1 cellular context compared by ENCODE assay signal in the genomic region with DNA sequence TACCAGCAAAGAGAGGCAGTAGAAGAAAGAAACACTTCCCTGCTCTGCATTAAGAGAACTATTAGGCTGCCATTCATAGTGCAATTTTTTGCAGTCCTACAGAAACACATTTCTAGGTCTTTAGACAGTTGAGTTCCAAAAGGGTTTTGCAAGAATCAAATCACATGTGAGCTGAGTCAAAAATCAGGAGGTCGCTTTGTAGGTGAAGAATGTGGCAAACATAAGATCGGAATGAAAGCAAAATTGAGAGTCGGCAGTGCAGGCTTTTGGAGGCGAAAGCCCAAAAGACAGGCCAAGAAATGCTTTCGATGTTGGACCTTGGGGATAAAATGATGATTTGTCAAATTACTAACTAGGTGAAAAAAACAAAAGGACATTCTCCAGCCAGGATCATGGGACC.
TF ChIP-seq lines count a peak whose summit lies in the region.

No MANE protein-coding gene starts in this region.

TF ChIP-seq in GM23338, 12 proteins besides CTCF, POLR2A, EP300 and RAD21 (continued from another document):
- TF ChIP-seq REST (IDR thresholded peaks at IDR 0.05; ENCODE audit: unreplicated experiment) (no peak), CREB1 (CRISPR knock-in tag; IDR thresholded peaks at IDR 0.05; ENCODE audit: low read depth) (no peak), ZNF114 (CRISPR knock-in tag; IDR thresholded peaks at IDR 0.05) (no peak), STAT1 (IDR thresholded peaks at IDR 0.05; ENCODE audit: unreplicated experiment) (no peak), POLR2AphosphoS5 (IDR thresholded peaks at IDR 0.05; ENCODE audit: low read depth) (no peak)
- TF ChIP-seq, protein P1, sequence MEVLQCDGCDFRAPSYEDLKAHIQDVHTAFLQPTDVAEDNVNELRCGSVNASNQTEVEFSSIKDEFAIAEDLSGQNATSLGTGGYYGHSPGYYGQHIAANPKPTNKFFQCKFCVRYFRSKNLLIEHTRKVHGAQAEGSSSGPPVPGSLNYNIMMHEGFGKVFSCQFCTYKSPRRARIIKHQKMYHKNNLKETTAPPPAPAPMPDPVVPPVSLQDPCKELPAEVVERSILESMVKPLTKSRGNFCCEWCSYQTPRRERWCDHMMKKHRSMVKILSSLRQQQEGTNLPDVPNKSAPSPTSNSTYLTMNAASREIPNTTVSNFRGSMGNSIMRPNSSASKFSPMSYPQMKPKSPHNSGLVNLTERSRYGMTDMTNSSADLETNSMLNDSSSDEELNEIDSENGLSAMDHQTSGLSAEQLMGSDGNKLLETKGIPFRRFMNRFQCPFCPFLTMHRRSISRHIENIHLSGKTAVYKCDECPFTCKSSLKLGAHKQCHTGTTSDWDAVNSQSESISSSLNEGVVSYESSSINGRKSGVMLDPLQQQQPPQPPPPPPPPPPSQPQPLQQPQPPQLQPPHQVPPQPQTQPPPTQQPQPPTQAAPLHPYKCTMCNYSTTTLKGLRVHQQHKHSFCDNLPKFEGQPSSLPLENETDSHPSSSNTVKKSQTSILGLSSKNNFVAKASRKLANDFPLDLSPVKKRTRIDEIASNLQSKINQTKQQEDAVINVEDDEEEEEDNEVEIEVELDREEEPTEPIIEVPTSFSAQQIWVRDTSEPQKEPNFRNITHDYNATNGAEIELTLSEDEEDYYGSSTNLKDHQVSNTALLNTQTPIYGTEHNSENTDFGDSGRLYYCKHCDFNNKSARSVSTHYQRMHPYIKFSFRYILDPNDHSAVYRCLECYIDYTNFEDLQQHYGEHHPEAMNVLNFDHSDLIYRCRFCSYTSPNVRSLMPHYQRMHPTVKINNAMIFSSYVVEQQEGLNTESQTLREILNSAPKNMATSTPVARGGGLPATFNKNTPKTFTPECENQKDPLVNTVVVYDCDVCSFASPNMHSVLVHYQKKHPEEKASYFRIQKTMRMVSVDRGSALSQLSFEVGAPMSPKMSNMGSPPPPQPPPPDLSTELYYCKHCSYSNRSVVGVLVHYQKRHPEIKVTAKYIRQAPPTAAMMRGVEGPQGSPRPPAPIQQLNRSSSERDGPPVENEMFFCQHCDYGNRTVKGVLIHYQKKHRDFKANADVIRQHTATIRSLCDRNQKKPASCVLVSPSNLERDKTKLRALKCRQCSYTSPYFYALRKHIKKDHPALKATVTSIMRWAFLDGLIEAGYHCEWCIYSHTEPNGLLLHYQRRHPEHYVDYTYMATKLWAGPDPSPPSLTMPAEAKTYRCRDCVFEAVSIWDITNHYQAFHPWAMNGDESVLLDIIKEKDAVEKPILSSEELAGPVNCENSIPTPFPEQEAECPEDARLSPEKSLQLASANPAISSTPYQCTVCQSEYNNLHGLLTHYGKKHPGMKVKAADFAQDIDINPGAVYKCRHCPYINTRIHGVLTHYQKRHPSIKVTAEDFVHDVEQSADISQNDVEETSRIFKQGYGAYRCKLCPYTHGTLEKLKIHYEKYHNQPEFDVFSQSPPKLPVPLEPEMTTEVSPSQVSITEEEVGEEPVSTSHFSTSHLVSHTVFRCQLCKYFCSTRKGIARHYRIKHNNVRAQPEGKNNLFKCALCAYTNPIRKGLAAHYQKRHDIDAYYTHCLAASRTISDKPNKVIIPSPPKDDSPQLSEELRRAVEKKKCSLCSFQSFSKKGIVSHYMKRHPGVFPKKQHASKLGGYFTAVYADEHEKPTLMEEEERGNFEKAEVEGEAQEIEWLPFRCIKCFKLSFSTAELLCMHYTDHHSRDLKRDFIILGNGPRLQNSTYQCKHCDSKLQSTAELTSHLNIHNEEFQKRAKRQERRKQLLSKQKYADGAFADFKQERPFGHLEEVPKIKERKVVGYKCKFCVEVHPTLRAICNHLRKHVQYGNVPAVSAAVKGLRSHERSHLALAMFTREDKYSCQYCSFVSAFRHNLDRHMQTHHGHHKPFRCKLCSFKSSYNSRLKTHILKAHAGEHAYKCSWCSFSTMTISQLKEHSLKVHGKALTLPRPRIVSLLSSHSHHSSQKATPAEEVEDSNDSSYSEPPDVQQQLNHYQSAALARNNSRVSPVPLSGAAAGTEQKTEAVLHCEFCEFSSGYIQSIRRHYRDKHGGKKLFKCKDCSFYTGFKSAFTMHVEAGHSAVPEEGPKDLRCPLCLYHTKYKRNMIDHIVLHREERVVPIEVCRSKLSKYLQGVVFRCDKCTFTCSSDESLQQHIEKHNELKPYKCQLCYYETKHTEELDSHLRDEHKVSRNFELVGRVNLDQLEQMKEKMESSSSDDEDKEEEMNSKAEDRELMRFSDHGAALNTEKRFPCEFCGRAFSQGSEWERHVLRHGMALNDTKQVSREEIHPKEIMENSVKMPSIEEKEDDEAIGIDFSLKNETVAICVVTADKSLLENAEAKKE (CRISPR knock-in tag; IDR thresholded peaks at IDR 0.05) = no peak
TF ChIP-seq in GM23338: peak in this region for 0.
